1 cellular context compared by ENCODE assay signal in the genomic region with DNA sequence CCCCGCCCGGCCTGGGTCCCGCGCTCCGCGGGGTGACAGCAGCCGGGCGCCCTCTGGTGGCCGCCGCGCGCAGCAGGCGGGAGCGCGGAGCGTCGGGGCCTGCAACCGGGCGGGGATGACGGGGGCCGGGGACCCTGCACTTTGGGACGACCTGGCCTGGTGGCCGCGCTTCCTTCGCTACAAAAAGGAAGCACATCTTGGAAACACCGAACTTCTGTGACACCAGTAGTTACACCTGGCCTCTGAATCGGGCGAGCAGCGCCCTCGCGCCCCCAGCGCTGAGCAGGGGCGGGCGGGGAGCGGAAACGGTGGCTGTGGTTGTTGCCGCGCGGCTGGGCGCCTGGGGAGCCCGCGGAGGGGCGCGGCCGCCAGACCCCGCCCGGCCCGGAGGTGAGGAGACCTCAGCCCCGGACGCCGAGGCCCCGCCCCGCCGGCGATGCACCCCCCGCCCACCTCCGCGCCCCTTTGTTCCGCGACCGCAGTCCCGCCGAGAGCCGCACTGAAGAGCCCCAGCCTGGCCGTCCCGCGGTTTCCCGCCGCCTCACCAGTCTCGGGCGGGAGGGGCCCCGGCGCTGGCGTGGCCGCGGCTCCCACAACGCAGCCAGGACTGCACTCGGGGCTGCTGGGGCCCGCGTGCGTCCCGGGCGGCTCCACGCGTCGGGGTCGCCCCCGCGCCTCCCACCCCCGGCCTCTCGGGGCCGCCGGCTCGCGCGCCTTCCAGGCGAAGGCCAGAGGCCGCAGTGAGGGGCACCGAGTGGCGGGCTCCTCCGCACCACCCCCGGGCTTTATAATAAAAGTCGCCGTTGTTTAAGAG.
TF ChIP-seq lines count a peak whose summit lies in the region.

No MANE protein-coding gene starts in this region.

TF ChIP-seq in H1, 55 proteins besides CTCF, POLR2A, EP300 and RAD21:
- TF ChIP-seq EZH2 (IDR thresholded peaks at IDR 0.05; ENCODE audit: low read depth, low read length, severe bottlenecking) (no peak), YY1 (IDR thresholded peaks at IDR 0.05; ENCODE audit: low read depth, low read length) (no peak), TAF7 (optimal IDR thresholded peaks at IDR 0.05; ENCODE audit: borderline replicate concordance, low read depth, low read length) (peak; percentile 85), POU5F1 (IDR thresholded peaks at IDR 0.05; ENCODE audit: low read depth, low read length) (no peak), SP1 (IDR thresholded peaks at IDR 0.05; ENCODE audit: low read depth, low read length) (no peak), RNF2 (IDR thresholded peaks at IDR 0.05; ENCODE audit: borderline replicate concordance, low read depth, low read length, missing control alignments, poor library complexity, severe bottlenecking) (no peak), EGR1 (IDR thresholded peaks at IDR 0.05; ENCODE audit: borderline replicate concordance, low read depth, low read length) (no peak), KDM4A (IDR thresholded peaks at IDR 0.05; ENCODE audit: low read depth, low read length, severe bottlenecking) (peak; percentile 26), CREB1 (IDR thresholded peaks at IDR 0.05) (0 out of 2 replicates have a peak, but pooled peaks have one; percentile 24), SP2 (IDR thresholded peaks at IDR 0.05; ENCODE audit: low read length) (no peak), BCL11A (IDR thresholded peaks at IDR 0.05; ENCODE audit: low read depth in 2 of 2, low read length in 2 of 2) (no peak), SRF (IDR thresholded peaks at IDR 0.05; ENCODE audit: low read depth, low read length) (0 out of 2 replicates have a peak, but pooled peaks have one; percentile 5), USF2 (IDR thresholded peaks at IDR 0.05; ENCODE audit: low read length) (no peak), SP4 (IDR thresholded peaks at IDR 0.05; ENCODE audit: low read length) (no peak), FOSL1 (IDR thresholded peaks at IDR 0.05; ENCODE audit: insufficient read depth, low read depth, low read length) (no peak), POLR2AphosphoS5 (IDR thresholded peaks at IDR 0.05; ENCODE audit: low read depth, low read length) (peak; percentile 64), RXRA (IDR thresholded peaks at IDR 0.05; ENCODE audit: insufficient read depth, low read depth, low read length) (no peak), ASH2L (IDR thresholded peaks at IDR 0.05; ENCODE audit: low read length) (peak; percentile 59), BRCA1 (IDR thresholded peaks at IDR 0.05; ENCODE audit: low read depth, low read length) (no peak), RBBP5 (IDR thresholded peaks at IDR 0.05; ENCODE audit: borderline replicate concordance, low read depth, low read length) (no peak), CHD1 (IDR thresholded peaks at IDR 0.05; ENCODE audit: low read depth, low read length) (no peak), JUN (IDR thresholded peaks at IDR 0.05; ENCODE audit: low read depth, low read length) (no peak), NANOG (IDR thresholded peaks at IDR 0.05; ENCODE audit: insufficient read depth, low read depth, low read length, poor library complexity, severe bottlenecking) (no peak), RFX5 (IDR thresholded peaks at IDR 0.05; ENCODE audit: borderline replicate concordance, low read depth, low read length) (no peak), CTBP2 (IDR thresholded peaks at IDR 0.05; ENCODE audit: borderline replicate concordance, insufficient read depth, insufficient read length, low read length) (no peak), TBP (IDR thresholded peaks at IDR 0.05; ENCODE audit: low read depth, low read length) (peak; percentile 58; the same call in 1 of the 2 replicates), SIRT6 (IDR thresholded peaks at IDR 0.05; ENCODE audit: low read length) (no peak), PHF8 (conservative IDR thresholded peaks at IDR 0.05; ENCODE audit: low read depth, low read length) (peak; percentile 82), KDM5A (IDR thresholded peaks at IDR 0.05; ENCODE audit: low read length) (no peak), HDAC6 (IDR thresholded peaks at IDR 0.05; ENCODE audit: low read depth, low read length) (no peak), BACH1 (IDR thresholded peaks at IDR 0.05; ENCODE audit: low read length) (no peak), CEBPB (IDR thresholded peaks at IDR 0.05; ENCODE audit: low read depth, low read length) (no peak), CBX5 (IDR thresholded peaks at IDR 0.05; ENCODE audit: low read depth, low read length) (no peak), MAFK (IDR thresholded peaks at IDR 0.05; ENCODE audit: low read depth, low read length) (no peak), SIX5 (IDR thresholded peaks at IDR 0.05; ENCODE audit: low read depth, low read length) (no peak), SAP30 (IDR thresholded peaks at IDR 0.05; ENCODE audit: insufficient read depth, insufficient replicate concordance, low read length) (no peak), JUND (IDR thresholded peaks at IDR 0.05; ENCODE audit: low read length) (no peak), CBX8 (IDR thresholded peaks at IDR 0.05; ENCODE audit: borderline replicate concordance, low read depth, low read length) (no peak), KDM1A (IDR thresholded peaks at IDR 0.05; ENCODE audit: borderline replicate concordance, low read length) (no peak), GTF2F1 (IDR thresholded peaks at IDR 0.05; ENCODE audit: borderline replicate concordance, low read depth, low read length) (no peak), SUZ12 (IDR thresholded peaks at IDR 0.05; ENCODE audit: low read length) (no peak), SIN3A (conservative IDR thresholded peaks at IDR 0.05 in 1 of 2, IDR thresholded peaks at IDR 0.05 in 1 of 2; ENCODE audit: low read depth in 1 of 2, low read length in 2 of 2) (peak in 1 of 2 experiments; percentile 17; a peak in 1 of 4 replicates), ZNF274 (IDR thresholded peaks at IDR 0.05; ENCODE audit: borderline replicate concordance, extremely low read depth, low read length) (no peak), NRF1 (IDR thresholded peaks at IDR 0.05; ENCODE audit: low read depth, low read length) (no peak), GABPA (IDR thresholded peaks at IDR 0.05; ENCODE audit: borderline replicate concordance, insufficient read depth, low read length) (no peak; the same call in 1 of the 2 replicates), TAF1 (IDR thresholded peaks at IDR 0.05; ENCODE audit: low read depth, low read length) (peak; percentile 80), HDAC2 (IDR thresholded peaks at IDR 0.05; ENCODE audit: borderline replicate concordance in 1 of 2, low read depth in 2 of 2, low read length in 2 of 2) (no peak), TEAD4 (IDR thresholded peaks at IDR 0.05; ENCODE audit: low read depth, low read length) (no peak), CHD7 (IDR thresholded peaks at IDR 0.05; ENCODE audit: insufficient replicate concordance, low read length) (no peak), TCF12 (IDR thresholded peaks at IDR 0.05; ENCODE audit: low read depth, low read length) (no peak), CHD2 (IDR thresholded peaks at IDR 0.05; ENCODE audit: low read length) (no peak)
- TF ChIP-seq, protein P1, sequence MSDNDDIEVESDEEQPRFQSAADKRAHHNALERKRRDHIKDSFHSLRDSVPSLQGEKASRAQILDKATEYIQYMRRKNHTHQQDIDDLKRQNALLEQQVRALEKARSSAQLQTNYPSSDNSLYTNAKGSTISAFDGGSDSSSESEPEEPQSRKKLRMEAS (IDR thresholded peaks at IDR 0.05) = peak; percentile 34; the same call in 1 of the 2 replicates
- TF ChIP-seq, protein P2, sequence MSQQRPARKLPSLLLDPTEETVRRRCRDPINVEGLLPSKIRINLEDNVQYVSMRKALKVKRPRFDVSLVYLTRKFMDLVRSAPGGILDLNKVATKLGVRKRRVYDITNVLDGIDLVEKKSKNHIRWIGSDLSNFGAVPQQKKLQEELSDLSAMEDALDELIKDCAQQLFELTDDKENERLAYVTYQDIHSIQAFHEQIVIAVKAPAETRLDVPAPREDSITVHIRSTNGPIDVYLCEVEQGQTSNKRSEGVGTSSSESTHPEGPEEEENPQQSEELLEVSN (IDR thresholded peaks at IDR 0.05) = no peak; the same call in none of the 2 replicates
- TF ChIP-seq, protein P3, sequence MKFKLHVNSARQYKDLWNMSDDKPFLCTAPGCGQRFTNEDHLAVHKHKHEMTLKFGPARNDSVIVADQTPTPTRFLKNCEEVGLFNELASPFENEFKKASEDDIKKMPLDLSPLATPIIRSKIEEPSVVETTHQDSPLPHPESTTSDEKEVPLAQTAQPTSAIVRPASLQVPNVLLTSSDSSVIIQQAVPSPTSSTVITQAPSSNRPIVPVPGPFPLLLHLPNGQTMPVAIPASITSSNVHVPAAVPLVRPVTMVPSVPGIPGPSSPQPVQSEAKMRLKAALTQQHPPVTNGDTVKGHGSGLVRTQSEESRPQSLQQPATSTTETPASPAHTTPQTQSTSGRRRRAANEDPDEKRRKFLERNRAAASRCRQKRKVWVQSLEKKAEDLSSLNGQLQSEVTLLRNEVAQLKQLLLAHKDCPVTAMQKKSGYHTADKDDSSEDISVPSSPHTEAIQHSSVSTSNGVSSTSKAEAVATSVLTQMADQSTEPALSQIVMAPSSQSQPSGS (IDR thresholded peaks at IDR 0.05; ENCODE audit: low read length) = 0 out of 2 replicates have a peak, but pooled peaks have one; percentile 27
- TF ChIP-seq, protein P4, sequence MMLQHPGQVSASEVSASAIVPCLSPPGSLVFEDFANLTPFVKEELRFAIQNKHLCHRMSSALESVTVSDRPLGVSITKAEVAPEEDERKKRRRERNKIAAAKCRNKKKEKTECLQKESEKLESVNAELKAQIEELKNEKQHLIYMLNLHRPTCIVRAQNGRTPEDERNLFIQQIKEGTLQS (IDR thresholded peaks at IDR 0.05; ENCODE audit: insufficient read depth, low read depth, low read length) = no peak
